Comparison of ENCODE assay signal across 17 cellular contexts in the genomic region with DNA sequence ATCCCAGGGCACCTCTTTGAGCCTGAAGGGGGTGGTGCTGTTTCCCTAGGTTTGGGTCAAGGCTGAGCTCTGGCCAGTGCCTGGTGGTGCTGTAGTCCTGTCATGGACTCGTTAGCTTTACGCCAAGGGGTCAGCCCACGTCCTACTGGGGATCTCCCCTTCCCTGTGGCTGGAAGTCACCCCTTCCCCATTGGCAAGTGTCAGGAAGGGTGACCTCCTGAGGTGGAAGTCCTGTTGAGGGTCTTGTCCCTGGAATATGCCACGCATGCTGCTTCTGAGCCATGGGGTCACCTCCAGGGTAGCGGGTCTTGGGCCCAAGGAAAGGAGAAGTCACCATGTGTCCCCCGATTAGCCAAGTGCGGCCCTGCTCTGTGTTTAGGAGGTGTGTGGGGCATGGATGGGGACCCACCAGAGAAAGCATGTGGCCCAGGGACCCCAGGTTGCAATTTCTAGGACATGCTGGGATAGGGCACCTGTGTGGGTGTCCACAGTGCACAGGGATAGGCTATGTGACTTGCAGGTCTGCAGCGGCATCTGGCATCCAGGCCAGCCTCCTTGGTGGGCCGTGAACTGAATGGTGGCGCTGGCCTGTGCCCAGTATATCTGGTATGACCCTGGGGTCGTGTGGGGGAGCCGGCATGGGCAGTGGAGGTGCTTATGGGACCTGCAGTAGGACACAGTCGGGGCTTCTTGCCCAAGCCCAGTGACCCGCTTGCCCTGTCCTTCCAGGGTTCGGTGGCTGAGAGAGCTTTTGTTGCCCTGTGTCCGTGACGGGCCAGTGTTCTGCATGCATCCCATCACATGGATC.
DNase-seq lines count a peak whose midpoint lies in the region; TF ChIP-seq lines count a peak whose summit lies in the region.
"Had no signal": no experiment of that assay in that cellular context is flagged by ENCODE, and none has a peak within 500 bp of the region (broad histone marks: within the 10 kb centered on the region; RNA-seq: fewer than 3 reads in every experiment).

No MANE protein-coding gene starts in this region.

- no peaks in the 10 kb centered on the region for H3K27me3 ChIP-seq in left ventricle myocardium inferior (ENCODE audit: low read depth)

- H3K27ac ChIP-seq in left ventricle myocardium inferior (replicated peaks) (no peak overlapping the region), RWPE1 (no peak overlapping the region)

- no peaks in the 10 kb centered on the region for H3K4me1 ChIP-seq in left ventricle myocardium inferior

- CTCF ChIA-PET in RWPE1 (lab: Yijun Ruan, JAX), result no interaction called here
- CTCF ChIA-PET in GM10248 (lab: Yijun Ruan, JAX), result no interaction called here

- H3K9me3 Mint-ChIP-seq in CD14-positive monocyte, result peaks cover 65 to 100% (median 95%) of the 10 kb centered on the region in 7 donors

- no peak overlapping the region for H3K4me3 Mint-ChIP-seq in CD14-positive monocyte

- no peak overlapping the region for H3K4me3 ChIP-seq in left ventricle myocardium inferior

- TF ChIP-seq CTCF in CD14-positive monocyte (IDR thresholded peaks at IDR 0.05) (no peak), left ventricle myocardium inferior (IDR thresholded peaks at IDR 0.05; ENCODE audit: borderline replicate concordance) (no peak), RWPE1 (conservative IDR thresholded peaks at IDR 0.05; ENCODE audit: low read depth) (no peak), GM10248 (IDR thresholded peaks at IDR 0.05; ENCODE audit: control extremely low read depth, extremely low read depth, low read depth, missing control alignments) (no peak)

- no peaks in the 10 kb centered on the region for H3K36me3 ChIP-seq in left ventricle myocardium inferior

- peaks cover 55% of the 10 kb centered on the region for H3K9me3 ChIP-seq in left ventricle myocardium inferior (replicated peaks)

- no peak overlapping the region for H3K27ac Mint-ChIP-seq in CD14-positive monocyte

- DNase-seq in CD14-positive monocyte (ENCODE audit: low spot score) (peak; percentile 35), left ventricle myocardium inferior (peak; percentile 2), posterior cingulate gyrus (peak; percentile 1 to 73 (median 7)), kidney glomerular epithelial cell (lab: John Stamatoyannopoulos, UW) (no peak), RWPE1 (ENCODE audit: low spot score) (no peak), GM10248 (ENCODE audit: extremely low spot score) (no peak), HT-29 (ENCODE audit: low spot score) (no peak)
- DNase-seq in activated CD8-positive, alpha-beta memory T cell treated with anti-CD3 and anti-CD28 coated beads for 24 hours, result peak; percentile 33
- DNase-seq: amniotic stem cell; Calu3; erythroblast; GDM1; NCI-H1930; NCI-H526 treated with DMSO at 0.1 percent for 48 hours; retina; stimulated activated CD4-positive, alpha-beta T cell treated with anti-CD3 and anti-CD28 coated beads, Interleukin-2, amount 100 ng/mL, for 48 hours; SW 1271 had no signal

- POLR2A ChIA-PET in RWPE1 (lab: Yijun Ruan, JAX; ENCODE audit: low non-redundant PET) (no interaction called here), GM10248 (lab: Yijun Ruan, JAX) (no interaction called here)

- intact Hi-C loops in CD14-positive monocyte (cut with micrococcal nuclease), result no loop called here
- intact Hi-C loops in left ventricle myocardium inferior (cut with micrococcal nuclease), result no loop called here
- intact Hi-C loops in posterior cingulate gyrus (cut with DNase I), result no loop called here

- no peaks in the 10 kb centered on the region for H3K36me3 Mint-ChIP-seq in CD14-positive monocyte

- peaks cover 0 to 3% (median 0%) of the 10 kb centered on the region in 3 donors for H3K27me3 Mint-ChIP-seq in CD14-positive monocyte (ENCODE audit: low read depth in 3 of 3)

- H3K4me1 Mint-ChIP-seq in CD14-positive monocyte, result no peaks in the 10 kb centered on the region

Comparison
In these comparisons a context has a peak if more than half of its experiments do, and no peak if none do; other contexts are left out.
1. DNase-seq: peak in CD14-positive monocyte (single experiment), activated CD8-positive, alpha-beta memory T cell treated with anti-CD3 and anti-CD28 coated beads for 24 hours (single experiment), left ventricle myocardium inferior (single experiment) and posterior cingulate gyrus (10 of 10); none in kidney glomerular epithelial cell (single experiment), RWPE1 (single experiment), GM10248 (single experiment) and HT-29 (single experiment).